ENCODE assay signal across 11 cellular contexts in genomic region chr4:73944061-73944875, GRCh38. TPM values are rescaled to one million over a fixed set of nuclear protein-coding genes. Genes with fewer than 3 reads are reported as not detected.
A peak's percentile ranks its signal among the peaks of the same experiment; 100 is the strongest.
DNase-seq lines count a peak whose midpoint lies in the region; ATAC-seq, FAIRE-seq and TF ChIP-seq lines count a peak whose summit lies in the region.
"Had no signal": no experiment of that assay in that cellular context is flagged by ENCODE, and none has a peak within 500 bp of the region (broad histone marks: within the 10 kb centered on the region; RNA-seq: fewer than 3 reads in every experiment).

No MANE protein-coding gene starts in this region.

- H3K9ac ChIP-seq in colonic mucosa (ENCODE audit: low read depth in 2 of 2, low read length in 2 of 2) (no peak overlapping the region), kidney (ENCODE audit: low read length in 2 of 2) (no peak overlapping the region)

- H3K36me3 ChIP-seq in colonic mucosa (no peaks in the 10 kb centered on the region), kidney (ENCODE audit: control insufficient read depth in 1 of 2, insufficient read depth in 2 of 2, low read length in 2 of 2) (no peaks in the 10 kb centered on the region), spleen (no peaks in the 10 kb centered on the region)

- no peak for FAIRE-seq in kidney (lab: Jason Lieb, UNC)
- FAIRE-seq: GM12891 had no signal

- peak overlapping the region; percentile 44 for H3K4me3 ChIP-seq in HFF-Myc (replicated peaks; ENCODE audit: low read depth, low read length)
- H3K4me3 ChIP-seq in colonic mucosa: peak overlapping the region; percentile 41
- H3K4me3 ChIP-seq in kidney (ENCODE audit: low read length in 2 of 2): peak overlapping the region in 1 of 2 donors; percentile 24
- H3K4me3 ChIP-seq in spleen: peak overlapping the region in 3 of 8 donors; percentile 15 to 58 (median 27)

- TF ChIP-seq CTCF in HFF-Myc (IDR thresholded peaks at IDR 0.05; ENCODE audit: low read depth, low read length, missing control alignments) (no peak), colonic mucosa (IDR thresholded peaks at IDR 0.05) (no peak), kidney (IDR thresholded peaks at IDR 0.05; ENCODE audit: borderline replicate concordance, extremely low read depth, insufficient read depth) (no peak), spleen (IDR thresholded peaks at IDR 0.05 in 8 of 11, conservative IDR thresholded peaks at IDR 0.05 in 3 of 11) (no peak)

- no peaks in the 10 kb centered on the region for H3K27me3 ChIP-seq in colonic mucosa
- H3K27me3 ChIP-seq in spleen (replicated peaks in 1 of 7): peaks cover 0 to 34% (median 24%) of the 10 kb centered on the region in 7 donors

- no peak for TF ChIP-seq POLR2A in spleen (IDR thresholded peaks at IDR 0.05)

- ATAC-seq in HG03139 (IDR thresholded peaks at IDR 0.05; ENCODE audit: unreplicated experiment): no peak

- H3K27ac ChIP-seq in colonic mucosa (no peak overlapping the region), kidney (ENCODE audit: low read depth in 2 of 2, low read length in 2 of 2) (no peak overlapping the region), spleen (no peak overlapping the region)

- WGBS in spleen, 5 donors: 9 to 26% (median 10%) methylated on average over 37 to 49 of the region's 49 CpGs

- H3K4me1 ChIP-seq in colonic mucosa: no peaks in the 10 kb centered on the region
- peaks cover 0 to 2% of the 10 kb centered on the region in 2 donors for H3K4me1 ChIP-seq in kidney (ENCODE audit: control insufficient read depth in 1 of 2, insufficient read depth in 1 of 2, low read depth in 1 of 2, low read length in 2 of 2)
- peaks cover 0 to 10% (median 0%) of the 10 kb centered on the region in 6 donors for H3K4me1 ChIP-seq in spleen

- no peak for DNase-seq in HFF-Myc (ENCODE audit: extremely low read depth, low read depth)
- peak; percentile 57 for DNase-seq in colonic mucosa
- peak; percentile 77 for DNase-seq in kidney
- DNase-seq in spleen: peak; percentile 73
- DNase-seq in HT-29 (ENCODE audit: low spot score): no peak
- DNase-seq in kidney tubule cell (ENCODE audit: low spot score): no peak
- no peak for DNase-seq in DMS79 (lab: John Stamatoyannopoulos, UW)
- DNase-seq: NCI-H2171 had no signal

- H3K9me3 ChIP-seq in colonic mucosa (no peaks in the 10 kb centered on the region), kidney (ENCODE audit: control insufficient read depth in 1 of 2, low read length in 2 of 2) (no peaks in the 10 kb centered on the region), spleen (no peaks in the 10 kb centered on the region)

- intact Hi-C loops in colonic mucosa (cut with DNase I): no loop called here
- intact Hi-C loops in kidney (cut with DNase I): no loop called here
- intact Hi-C loops in spleen (cut with DNase I; ENCODE audit: low total_unique reads): no loop called here

RNA-seq across cellular contexts. Expression of gene PF4, which starts 37.6 kb away (rescaled TPM):
- total RNA-seq in colonic mucosa: 1 to 10 TPM; 1.1 to 1.2 TPM
- not detected for total RNA-seq in kidney
- polyA plus RNA-seq in kidney (ENCODE audit: insufficient read depth, low read depth, low replicate concordance): 0.80 TPM
- 10 to 100 TPM; 19.4 to 92.0 (median 51.0) TPM for total RNA-seq in spleen
- polyA plus RNA-seq in spleen: 10 to 100 TPM in 1 of 3 donors, 1 to 10 TPM in 2; 6.0 to 36.9 (median 8.5) TPM
- total RNA-seq in HT-29 (2014; rRNA removed; shearing (Covaris generic)): 0.37 and 1.1 TPM in 2 replicates
- total RNA-seq: dermis microvascular lymphatic vessel endothelial cell had no signal

RNA-seq across cellular contexts. Expression of gene PPBP, which starts 43.7 kb away (rescaled TPM):
- total RNA-seq in colonic mucosa (not detected), kidney (not detected), spleen (100 to 1,000 TPM in 5 of 7 donors, 10 to 100 TPM in 2; 54.8 to 232 (median 146) TPM)
- polyA plus RNA-seq in kidney (ENCODE audit: insufficient read depth, low read depth, low replicate concordance) (1.5 TPM), spleen (10 to 100 TPM; 12.9 to 32.0 (median 15.2) TPM)
- not detected in 2 replicates for total RNA-seq in HT-29 (2014; rRNA removed; shearing (Covaris generic))
- total RNA-seq: dermis microvascular lymphatic vessel endothelial cell had no signal

RNA-seq across cellular contexts. Expression of gene CXCL5, which starts 54.2 kb away (rescaled TPM):
- total RNA-seq in colonic mucosa (1 to 10 TPM in 1 of 2 donors, under 1 TPM in 1; 0.13 to 1.0 TPM), kidney (0.63 TPM), spleen (1 to 10 TPM; 1.3 to 3.8 (median 2.4) TPM)
- polyA plus RNA-seq in kidney (ENCODE audit: insufficient read depth, low read depth, low replicate concordance) (not detected), spleen (1 to 10 TPM in 2 of 3 donors, under 1 TPM in 1; 0.58 to 2.2 (median 1.1) TPM)
- total RNA-seq in HT-29 (2014; rRNA removed; shearing (Covaris generic)): not detected in 2 replicates

Comparison
In these comparisons a context has a peak if more than half of its experiments do, and no peak if none do; other contexts are left out.
1. DNase-seq: peak in colonic mucosa (single experiment), kidney (single experiment) and spleen (single experiment); none in HFF-Myc (single experiment), HT-29 (single experiment), kidney tubule cell (single experiment) and DMS79 (single experiment).
2. RNA of gene PPBP, which starts 43.7 kb away (total RNA-seq): 54.8 to 232 TPM in spleen; not detected in colonic mucosa, not detected in kidney (single experiment) and not detected in HT-29; every median in the first group is over 10 times any median in the second.